Comparison of ENCODE assay signal across 2 cellular contexts in the genomic region with DNA sequence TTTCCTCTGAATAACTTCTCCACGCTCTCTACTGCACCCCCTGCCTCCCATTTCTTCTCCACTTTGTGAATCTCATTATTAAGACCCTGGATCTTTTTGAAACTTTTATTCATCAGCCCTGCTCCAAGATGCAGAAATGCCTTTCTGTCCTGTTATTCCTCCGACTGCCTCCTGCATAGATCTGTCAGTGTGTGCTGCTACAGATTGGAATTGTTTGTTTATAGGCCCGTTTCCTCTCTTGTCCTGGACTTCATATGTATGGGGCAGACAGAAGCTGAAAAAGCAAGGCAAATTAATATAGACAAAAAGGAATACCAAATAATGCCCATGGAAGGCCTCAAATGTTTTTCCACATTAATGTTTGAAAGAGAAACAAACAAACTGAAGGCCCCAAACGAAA.
TF ChIP-seq lines count a peak whose summit lies in the region.

No MANE protein-coding gene starts in this region.

TF ChIP-seq in GM12878, 131 proteins besides CTCF, POLR2A, EP300 and RAD21:
- TF ChIP-seq ZSCAN29 (IDR thresholded peaks at IDR 0.05) (no peak), ZNF384 (IDR thresholded peaks at IDR 0.05; ENCODE audit: borderline replicate concordance, low read depth, low read length) (no peak), PAX8 (IDR thresholded peaks at IDR 0.05) (no peak), EED (IDR thresholded peaks at IDR 0.05; ENCODE audit: low read depth) (no peak), TCF3 (IDR thresholded peaks at IDR 0.05; ENCODE audit: borderline replicate concordance, insufficient read depth, low read depth, low read length) (no peak)
- TF ChIP-seq, protein P1, sequence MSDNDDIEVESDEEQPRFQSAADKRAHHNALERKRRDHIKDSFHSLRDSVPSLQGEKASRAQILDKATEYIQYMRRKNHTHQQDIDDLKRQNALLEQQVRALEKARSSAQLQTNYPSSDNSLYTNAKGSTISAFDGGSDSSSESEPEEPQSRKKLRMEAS (IDR thresholded peaks at IDR 0.05; ENCODE audit: low read depth, low read length) = no peak

TF ChIP-seq in SK-N-SH treated with all-trans-retinoic acid at 6 μM for 48 hours, 23 proteins besides CTCF, POLR2A, EP300 and RAD21:
- no peak for TF ChIP-seq SNAI2 (CRISPR knock-in tag; IDR thresholded peaks at IDR 0.05)
- TF ChIP-seq PPARA (CRISPR knock-in tag; IDR thresholded peaks at IDR 0.05; ENCODE audit: borderline replicate concordance) = no peak
- no peak for TF ChIP-seq ZFP30 (CRISPR knock-in tag; IDR thresholded peaks at IDR 0.05)
- no peak for TF ChIP-seq CSDC2 (CRISPR knock-in tag; IDR thresholded peaks at IDR 0.05)
- TF ChIP-seq OSR1 (CRISPR knock-in tag; IDR thresholded peaks at IDR 0.05) = no peak
- no peak for TF ChIP-seq BACH2 (CRISPR knock-in tag; IDR thresholded peaks at IDR 0.05; ENCODE audit: borderline replicate concordance)
- no peak for TF ChIP-seq TCF4 (CRISPR knock-in tag; IDR thresholded peaks at IDR 0.05; ENCODE audit: borderline replicate concordance)
- TF ChIP-seq GLIS3 (CRISPR knock-in tag; IDR thresholded peaks at IDR 0.05) = no peak
- TF ChIP-seq TOX (CRISPR knock-in tag; IDR thresholded peaks at IDR 0.05; ENCODE audit: borderline replicate concordance) = no peak
- TF ChIP-seq, protein P2, sequence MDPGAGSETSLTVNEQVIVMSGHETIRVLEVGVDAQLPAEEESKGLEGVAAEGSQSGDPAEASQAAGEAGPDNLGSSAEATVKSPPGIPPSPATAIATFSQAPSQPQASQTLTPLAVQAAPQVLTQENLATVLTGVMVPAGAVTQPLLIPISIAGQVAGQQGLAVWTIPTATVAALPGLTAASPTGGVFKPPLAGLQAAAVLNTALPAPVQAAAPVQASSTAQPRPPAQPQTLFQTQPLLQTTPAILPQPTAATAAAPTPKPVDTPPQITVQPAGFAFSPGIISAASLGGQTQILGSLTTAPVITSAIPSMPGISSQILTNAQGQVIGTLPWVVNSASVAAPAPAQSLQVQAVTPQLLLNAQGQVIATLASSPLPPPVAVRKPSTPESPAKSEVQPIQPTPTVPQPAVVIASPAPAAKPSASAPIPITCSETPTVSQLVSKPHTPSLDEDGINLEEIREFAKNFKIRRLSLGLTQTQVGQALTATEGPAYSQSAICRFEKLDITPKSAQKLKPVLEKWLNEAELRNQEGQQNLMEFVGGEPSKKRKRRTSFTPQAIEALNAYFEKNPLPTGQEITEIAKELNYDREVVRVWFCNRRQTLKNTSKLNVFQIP (CRISPR knock-in tag; IDR thresholded peaks at IDR 0.05; ENCODE audit: borderline replicate concordance, low read depth) = no peak
